16 cellular contexts compared by ENCODE assay signal in genomic region chr10:72126872-72127232, GRCh38. TPM values are rescaled to one million over a fixed set of nuclear protein-coding genes. Genes with fewer than 3 reads are reported as not detected.
DNase-seq lines count a peak whose midpoint lies in the region; ATAC-seq, FAIRE-seq and TF ChIP-seq lines count a peak whose summit lies in the region.
"Had no signal": no experiment of that assay in that cellular context is flagged by ENCODE, and none has a peak within 500 bp of the region (broad histone marks: within the 10 kb centered on the region; RNA-seq: fewer than 3 reads in every experiment).

No MANE protein-coding gene starts in this region.

- POLR2A ChIA-PET in HepG2 (lab: Yijun Ruan, JAX) = interaction anchor here (1.0 to 1.3 kb wide), 2 partner anchors 32 to 89 kb away, joined by 3 to 5 read pairs; partner anchors contain the start of gene ASCC1

- DNase-seq in HepG2 (ENCODE audit: low spot score) (no peak), right lobe of liver (no peak), memory B cell (ENCODE audit: low spot score in 2 of 2) (no peak), SHP77 (lab: John Stamatoyannopoulos, UW) (no peak), NCI-H146 treated with DMSO at 0.1 percent for 48 hours (lab: John Stamatoyannopoulos, UW; ENCODE audit: unreplicated experiment) (no peak), esophagus squamous epithelium (lab: John Stamatoyannopoulos, UW) (no peak)
- DNase-seq: DMS153, NCI-H1930, NCI-H510A, NCI-H774 had no signal

- in situ Hi-C loops in HepG2 (cut with HindIII; ENCODE audit: extremely low pct_ligation_motif_present, low pct_unique_long_range_greater_than_20kb) = no loop called here

- CTCF ChIA-PET in HepG2 (lab: Yijun Ruan, JAX; ENCODE audit: low intra/inter-chr PET ratio, low total read pairs) = interaction anchor here (1.5 to 1.8 kb wide), 2 partner anchors 202 to 210 kb away, joined by 4 to 7 read pairs; no protein-coding TSS in a partner anchor

- no peak overlapping the region for H3K4me3 ChIP-seq in HepG2 (replicated peaks in 1 of 3; ENCODE audit: insufficient read depth in 1 of 3, low read depth in 2 of 3, low read length in 3 of 3)
- H3K4me3 ChIP-seq in right lobe of liver = no peak overlapping the region
- no peak overlapping the region for H3K4me3 ChIP-seq in esophagus squamous epithelium
- H3K4me3 ChIP-seq: SJCRH30 had no signal

- no peak overlapping the region for H3K4me2 ChIP-seq in HepG2 (ENCODE audit: low read depth, low read length)

- no peak overlapping the region for H3K27ac ChIP-seq in HepG2 (ENCODE audit: extremely low read length, insufficient read depth, low read length)
- H3K27ac ChIP-seq in right lobe of liver = no peak overlapping the region
- no peak overlapping the region for H3K27ac ChIP-seq in esophagus squamous epithelium
- H3K27ac ChIP-seq: C4-2B, HL-60, RWPE1, SJCRH30 had no signal

- no peak for TF ChIP-seq EP300 in HepG2 (IDR thresholded peaks at IDR 0.05; ENCODE audit: low read depth in 2 of 2, low read length in 2 of 2)
- TF ChIP-seq EP300 in HepG2 (CRISPR knock-in tag; IDR thresholded peaks at IDR 0.05; ENCODE audit: borderline replicate concordance) = no peak

- no peaks in the 10 kb centered on the region for H3K9me3 ChIP-seq in HepG2 (ENCODE audit: low read length)
- no peaks in the 10 kb centered on the region for H3K9me3 ChIP-seq in right lobe of liver
- no peaks in the 10 kb centered on the region for H3K9me3 ChIP-seq in esophagus squamous epithelium
- H3K9me3 ChIP-seq: Caco-2, SJCRH30 had no signal

- BruUV-seq in HepG2 (replicated peaks; lab: Mats Ljungman, UMichigan) = no TSS peak

- H4K20me1 ChIP-seq in HepG2 (ENCODE audit: insufficient read depth, low read length) = no peaks in the 10 kb centered on the region

- no peak overlapping the region for H3K4me3 Mint-ChIP-seq in activated T-helper 17 cell treated with anti-CD3 and anti-CD28 coated beads, Interleukin-2, amount 50 U/mL, for 72 hours
- no peak overlapping the region for H3K4me3 Mint-ChIP-seq in memory B cell

- no peak overlapping the region for H2AFZ ChIP-seq in HepG2 (ENCODE audit: low read length)

- H3K4me1 Mint-ChIP-seq in activated T-helper 17 cell treated with anti-CD3 and anti-CD28 coated beads, Interleukin-2, amount 50 U/mL, for 72 hours = peaks cover 10% of the 10 kb centered on the region
- peaks cover 3% of the 10 kb centered on the region for H3K4me1 Mint-ChIP-seq in memory B cell

- H3K36me3 Mint-ChIP-seq in activated T-helper 17 cell treated with anti-CD3 and anti-CD28 coated beads, Interleukin-2, amount 50 U/mL, for 72 hours (ENCODE audit: low read depth) = peaks cover 29% of the 10 kb centered on the region
- H3K36me3 Mint-ChIP-seq in memory B cell = peaks cover 17% of the 10 kb centered on the region

- no peaks in the 10 kb centered on the region for H3K9me3 Mint-ChIP-seq in activated T-helper 17 cell treated with anti-CD3 and anti-CD28 coated beads, Interleukin-2, amount 50 U/mL, for 72 hours
- H3K9me3 Mint-ChIP-seq in memory B cell = no peaks in the 10 kb centered on the region

- H3K27me3 Mint-ChIP-seq in activated T-helper 17 cell treated with anti-CD3 and anti-CD28 coated beads, Interleukin-2, amount 50 U/mL, for 72 hours = no peaks in the 10 kb centered on the region
- no peaks in the 10 kb centered on the region for H3K27me3 Mint-ChIP-seq in memory B cell

- TF ChIP-seq POLR2A in HepG2 (IDR thresholded peaks at IDR 0.05; ENCODE audit: insufficient read depth in 1 of 2, low read depth in 2 of 2, low read length in 2 of 2) = no peak
- TF ChIP-seq POLR2A in right lobe of liver (IDR thresholded peaks at IDR 0.05) = no peak
- TF ChIP-seq POLR2A in esophagus squamous epithelium (IDR thresholded peaks at IDR 0.05) = no peak

- H3K79me2 ChIP-seq in HepG2 (ENCODE audit: insufficient read depth, low read length) = no peaks in the 10 kb centered on the region

- 91% methylated on average over 3 of the region's 3 CpGs for WGBS in HepG2 (ENCODE audit: low lambda C conversion rate)
- 97% methylated on average over 3 of the region's 3 CpGs for WGBS in right lobe of liver (ENCODE audit: insufficient coverage, low coverage, low lambda C conversion rate, missing lambda C conversion rate)
- WGBS in esophagus squamous epithelium, 2 donors = 93 to 97% methylated on average over 3 of the region's 3 CpGs

- intact Hi-C loops in HepG2 (cut with micrococcal nuclease; ENCODE audit: unreplicated experiment) = loop anchor here (1.0 to 10.0 kb wide), 2 partner anchors 98 to 201 kb away; no protein-coding TSS in a partner anchor
- intact Hi-C loops in right lobe of liver (cut with DNase I) = loop anchor here in 1 of 2 donors (10.0 kb wide), 1 partner anchor 208 kb away; no protein-coding TSS in a partner anchor
- intact Hi-C loops in esophagus squamous epithelium (cut with DNase I) = loop anchor here (10.0 kb wide), 1 partner anchor 218 kb away; no protein-coding TSS in a partner anchor

- no peak for TF ChIP-seq RAD21 in HepG2 (CRISPR knock-in tag; IDR thresholded peaks at IDR 0.05)

- H3K9ac ChIP-seq in HepG2 (ENCODE audit: insufficient read depth, low read depth, low read length) = no peak overlapping the region

- ATAC-seq in HepG2 = no peak
- no peak for ATAC-seq in right lobe of liver
- ATAC-seq in activated T-helper 17 cell treated with anti-CD3 and anti-CD28 coated beads, Interleukin-2, amount 50 U/mL, for 72 hours (replicated peaks) = no peak
- ATAC-seq in memory B cell (ENCODE audit: low read depth) = no peak

- no peak for TF ChIP-seq CTCF in HepG2 (CRISPR knock-in tag; IDR thresholded peaks at IDR 0.05)
- no peak for TF ChIP-seq CTCF in right lobe of liver (IDR thresholded peaks at IDR 0.05)
- TF ChIP-seq CTCF in esophagus squamous epithelium (IDR thresholded peaks at IDR 0.05) = no peak

- H3K4me1 ChIP-seq in HepG2 (ENCODE audit: insufficient read depth, low read length) (no peaks in the 10 kb centered on the region), right lobe of liver (no peaks in the 10 kb centered on the region), esophagus squamous epithelium (no peaks in the 10 kb centered on the region)

- peak overlapping the region; percentile 63 for H3K27ac Mint-ChIP-seq in activated T-helper 17 cell treated with anti-CD3 and anti-CD28 coated beads, Interleukin-2, amount 50 U/mL, for 72 hours
- H3K27ac Mint-ChIP-seq in memory B cell = peak overlapping the region; percentile 45

- H3K27me3 ChIP-seq in HepG2 (ENCODE audit: control insufficient read depth in 1 of 2, insufficient read depth in 2 of 2, low read length in 2 of 2) (no peaks in the 10 kb centered on the region), right lobe of liver (no peaks in the 10 kb centered on the region), esophagus squamous epithelium (no peaks in the 10 kb centered on the region)
- H3K27me3 ChIP-seq: SJCRH30 had no signal

- no peak for FAIRE-seq in HepG2 (lab: Jason Lieb, UNC)

- H3K36me3 ChIP-seq in HepG2 (replicated peaks in 1 of 2; ENCODE audit: control insufficient read depth in 1 of 2, insufficient read depth in 2 of 2, low read length in 2 of 2) (peaks cover 0 to 5% of the 10 kb centered on the region in 2 experiments; a peak in 3 of 5 replicates), right lobe of liver (no peaks in the 10 kb centered on the region), esophagus squamous epithelium (peaks cover 0 to 30% (median 0%) of the 10 kb centered on the region in 3 donors)
- H3K36me3 ChIP-seq: SJCRH30 had no signal

TF ChIP-seq in HepG2, 621 proteins besides CTCF, POLR2A, EP300 and RAD21:
- TF ChIP-seq ATF7 (IDR thresholded peaks at IDR 0.05) = peak; percentile 81
- TF ChIP-seq ATF7 (CRISPR knock-in tag; IDR thresholded peaks at IDR 0.05) = no peak
- TF ChIP-seq, protein P1, sequence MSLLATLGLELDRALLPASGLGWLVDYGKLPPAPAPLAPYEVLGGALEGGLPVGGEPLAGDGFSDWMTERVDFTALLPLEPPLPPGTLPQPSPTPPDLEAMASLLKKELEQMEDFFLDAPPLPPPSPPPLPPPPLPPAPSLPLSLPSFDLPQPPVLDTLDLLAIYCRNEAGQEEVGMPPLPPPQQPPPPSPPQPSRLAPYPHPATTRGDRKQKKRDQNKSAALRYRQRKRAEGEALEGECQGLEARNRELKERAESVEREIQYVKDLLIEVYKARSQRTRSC (CRISPR knock-in tag; IDR thresholded peaks at IDR 0.05; ENCODE audit: low read depth) = no peak
- TF ChIP-seq ZNF430 (CRISPR knock-in tag; IDR thresholded peaks at IDR 0.05) = no peak

RNA-seq across cellular contexts. Expression of gene SPOCK2, which starts 38.5 kb away (rescaled TPM):
- total RNA-seq in HepG2 (2016; rRNA removed; fragmentation: Illumina TruSeq; extraction: Trizol) = 4.7 and 8.6 TPM in 2 replicates
- 1.9 and 2.3 TPM in 2 replicates for total RNA-seq in HepG2 (2016; cell fraction: cytosol; rRNA removed; fragmentation: Illumina TruSeq; extraction: Trizol; ENCODE audit: low read depth)
- total RNA-seq in HepG2 (2016; cell fraction: insoluble cytoplasmic fraction; rRNA removed; fragmentation: Illumina TruSeq; extraction: Trizol) = 5.6 and 7.5 TPM in 2 replicates
- total RNA-seq in HepG2 (2016; cell fraction: membrane; rRNA removed; fragmentation: Illumina TruSeq; extraction: Trizol) = 4.9 and 6.3 TPM in 2 replicates
- 4.5 and 7.0 TPM in 2 replicates for total RNA-seq in HepG2 (2016; cell fraction: nucleus; rRNA removed; fragmentation: Illumina TruSeq; extraction: Trizol)
- polyA plus RNA-seq in HepG2 (2011; rRNA removed) = 30.6 and 49.8 TPM in 2 replicates
- polyA plus RNA-seq in HepG2 (2011; cell fraction: cytosol; rRNA removed) = 36.8 and 39.8 TPM in 2 replicates
- polyA plus RNA-seq in HepG2 (2011; cell fraction: nucleus; rRNA removed) = 38.0 and 46.6 TPM in 2 replicates
- polyA plus RNA-seq in HepG2 (2012) = 3.4 and 5.3 TPM in 2 replicates
- 2.4 and 2.5 TPM in 2 replicates for polyA plus RNA-seq in HepG2 (2016; cell fraction: cytosol; fragmentation: Illumina TruSeq; extraction: Trizol; ENCODE audit: low read depth)
- polyA plus RNA-seq in HepG2 (2016; cell fraction: insoluble cytoplasmic fraction; fragmentation: Illumina TruSeq; extraction: Trizol; ENCODE audit: low read depth) = 4.6 and 4.7 TPM in 2 replicates
- polyA plus RNA-seq in HepG2 (2016; cell fraction: membrane; fragmentation: Illumina TruSeq; extraction: Trizol; ENCODE audit: low read depth) = 3.8 and 5.6 TPM in 2 replicates
- 12.2 and 13.8 TPM in 2 replicates for polyA plus RNA-seq in HepG2 (2016; cell fraction: nucleus; fragmentation: Illumina TruSeq; extraction: Trizol; ENCODE audit: insufficient read depth, low read depth)
- 2.5 and 69.1 TPM in 2 replicates for polyA minus RNA-seq in HepG2 (2011; rRNA and poly(A)+ RNA removed; ENCODE audit: low replicate concordance)
- polyA minus RNA-seq in HepG2 (2011; cell fraction: cytosol; rRNA and poly(A)+ RNA removed) = 20.4 and 35.1 TPM in 2 replicates
- polyA minus RNA-seq in HepG2 (2011; cell fraction: nucleus; rRNA and poly(A)+ RNA removed) = 8.9 and 15.5 TPM in 2 replicates
- 1 to 10 TPM in 4 of 6 experiments, under 1 TPM in 2; 0.72 to 3.0 (median 1.2) TPM for total RNA-seq in right lobe of liver
- total RNA-seq in activated T-helper 17 cell treated with anti-CD3 and anti-CD28 coated beads, Interleukin-2, amount 50 U/mL, for 72 hours = 100 to 1,000 TPM; 161 to 191 TPM
- total RNA-seq in esophagus squamous epithelium = 1 to 10 TPM; 2.6 to 8.1 (median 5.0) TPM

Comparison
In these comparisons a context has a peak if more than half of its experiments do, and no peak if none do; other contexts are left out.
1. RNA of gene SPOCK2, which starts 38.5 kb away (total RNA-seq): 161 to 191 TPM in activated T-helper 17 cell treated with anti-CD3 and anti-CD28 coated beads, Interleukin-2, amount 50 U/mL, for 72 hours; 1.9 to 8.6 TPM in HepG2, 2.6 to 8.1 TPM in esophagus squamous epithelium and 0.72 to 3.0 TPM in right lobe of liver; every median in the first group is over 10 times any median in the second.